Comparison of ENCODE assay signal across 1 cellular context in the genomic region with DNA sequence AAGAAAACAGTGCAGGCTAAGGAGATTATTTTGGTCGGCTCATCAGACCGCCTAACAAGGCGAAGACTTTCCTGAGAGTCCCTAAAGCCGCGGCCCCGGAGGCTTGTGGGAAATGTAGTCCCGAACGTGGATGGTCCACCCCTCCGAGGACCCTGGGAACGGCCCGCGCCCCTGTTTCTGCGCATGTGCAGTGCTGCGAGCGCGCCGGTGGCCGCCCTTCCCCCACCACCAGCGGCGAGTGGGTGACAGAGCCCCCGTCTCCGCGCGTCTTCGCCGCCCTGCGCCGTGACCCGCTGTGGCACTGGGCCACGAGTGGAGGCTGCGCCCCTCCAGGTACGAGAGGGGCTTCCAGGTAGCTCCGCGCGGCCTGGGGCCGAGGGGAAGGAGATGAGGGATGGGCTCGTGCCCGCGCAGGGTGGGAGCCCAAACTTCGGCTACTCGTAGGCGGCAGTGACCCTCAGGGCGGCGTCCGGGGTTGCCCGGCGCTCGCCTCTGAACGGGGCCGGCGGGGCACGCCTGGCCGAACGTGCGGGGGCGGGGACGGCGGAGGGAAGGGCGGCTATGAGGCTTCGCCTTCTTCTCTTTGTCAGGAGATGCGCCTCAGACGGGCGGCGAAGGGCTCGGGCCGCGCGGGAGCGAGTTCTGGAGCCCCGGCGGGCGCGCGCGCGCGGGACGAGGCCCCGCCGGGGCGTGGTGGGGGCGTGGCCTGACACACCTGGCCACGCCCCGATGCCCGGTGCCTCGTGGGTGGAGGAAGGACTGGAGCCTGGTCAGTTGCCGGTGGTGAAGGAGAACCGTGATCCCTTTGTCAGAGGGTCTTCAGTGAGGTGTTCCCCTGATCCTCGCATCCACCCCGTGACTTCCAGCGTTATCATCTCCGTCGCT.
A peak's percentile ranks its signal among the peaks of the same experiment; 100 is the strongest.
TF ChIP-seq lines count a peak whose summit lies in the region.

A gene (plus strand): TSS at position 214 of the 885 bp plus-strand sequence. CDS start 4,428 bp downstream, outside the sequence.

TF ChIP-seq in WTC11, 78 proteins besides CTCF, POLR2A, EP300 and RAD21 (continued from another document):
- TF ChIP-seq, protein P1, sequence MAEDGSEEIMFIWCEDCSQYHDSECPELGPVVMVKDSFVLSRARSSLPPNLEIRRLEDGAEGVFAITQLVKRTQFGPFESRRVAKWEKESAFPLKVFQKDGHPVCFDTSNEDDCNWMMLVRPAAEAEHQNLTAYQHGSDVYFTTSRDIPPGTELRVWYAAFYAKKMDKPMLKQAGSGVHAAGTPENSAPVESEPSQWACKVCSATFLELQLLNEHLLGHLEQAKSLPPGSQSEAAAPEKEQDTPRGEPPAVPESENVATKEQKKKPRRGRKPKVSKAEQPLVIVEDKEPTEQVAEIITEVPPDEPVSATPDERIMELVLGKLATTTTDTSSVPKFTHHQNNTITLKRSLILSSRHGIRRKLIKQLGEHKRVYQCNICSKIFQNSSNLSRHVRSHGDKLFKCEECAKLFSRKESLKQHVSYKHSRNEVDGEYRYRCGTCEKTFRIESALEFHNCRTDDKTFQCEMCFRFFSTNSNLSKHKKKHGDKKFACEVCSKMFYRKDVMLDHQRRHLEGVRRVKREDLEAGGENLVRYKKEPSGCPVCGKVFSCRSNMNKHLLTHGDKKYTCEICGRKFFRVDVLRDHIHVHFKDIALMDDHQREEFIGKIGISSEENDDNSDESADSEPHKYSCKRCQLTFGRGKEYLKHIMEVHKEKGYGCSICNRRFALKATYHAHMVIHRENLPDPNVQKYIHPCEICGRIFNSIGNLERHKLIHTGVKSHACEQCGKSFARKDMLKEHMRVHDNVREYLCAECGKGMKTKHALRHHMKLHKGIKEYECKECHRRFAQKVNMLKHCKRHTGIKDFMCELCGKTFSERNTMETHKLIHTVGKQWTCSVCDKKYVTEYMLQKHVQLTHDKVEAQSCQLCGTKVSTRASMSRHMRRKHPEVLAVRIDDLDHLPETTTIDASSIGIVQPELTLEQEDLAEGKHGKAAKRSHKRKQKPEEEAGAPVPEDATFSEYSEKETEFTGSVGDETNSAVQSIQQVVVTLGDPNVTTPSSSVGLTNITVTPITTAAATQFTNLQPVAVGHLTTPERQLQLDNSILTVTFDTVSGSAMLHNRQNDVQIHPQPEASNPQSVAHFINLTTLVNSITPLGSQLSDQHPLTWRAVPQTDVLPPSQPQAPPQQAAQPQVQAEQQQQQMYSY (CRISPR knock-in tag; IDR thresholded peaks at IDR 0.05) = peak; percentile 61
- TF ChIP-seq, protein P2, sequence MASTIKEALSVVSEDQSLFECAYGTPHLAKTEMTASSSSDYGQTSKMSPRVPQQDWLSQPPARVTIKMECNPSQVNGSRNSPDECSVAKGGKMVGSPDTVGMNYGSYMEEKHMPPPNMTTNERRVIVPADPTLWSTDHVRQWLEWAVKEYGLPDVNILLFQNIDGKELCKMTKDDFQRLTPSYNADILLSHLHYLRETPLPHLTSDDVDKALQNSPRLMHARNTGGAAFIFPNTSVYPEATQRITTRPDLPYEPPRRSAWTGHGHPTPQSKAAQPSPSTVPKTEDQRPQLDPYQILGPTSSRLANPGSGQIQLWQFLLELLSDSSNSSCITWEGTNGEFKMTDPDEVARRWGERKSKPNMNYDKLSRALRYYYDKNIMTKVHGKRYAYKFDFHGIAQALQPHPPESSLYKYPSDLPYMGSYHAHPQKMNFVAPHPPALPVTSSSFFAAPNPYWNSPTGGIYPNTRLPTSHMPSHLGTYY (CRISPR knock-in tag; IDR thresholded peaks at IDR 0.05) = no peak
- TF ChIP-seq MYBL2 (CRISPR knock-in tag; IDR thresholded peaks at IDR 0.05) (peak; percentile 92), CBFB (CRISPR knock-in tag; IDR thresholded peaks at IDR 0.05; ENCODE audit: low read depth) (peak; percentile 66; the same call in 1 of the 2 replicates), NR2C2 (CRISPR knock-in tag; IDR thresholded peaks at IDR 0.05) (no peak), ZNF396 (CRISPR knock-in tag; IDR thresholded peaks at IDR 0.05; ENCODE audit: borderline replicate concordance) (no peak)
- TF ChIP-seq, protein P3, sequence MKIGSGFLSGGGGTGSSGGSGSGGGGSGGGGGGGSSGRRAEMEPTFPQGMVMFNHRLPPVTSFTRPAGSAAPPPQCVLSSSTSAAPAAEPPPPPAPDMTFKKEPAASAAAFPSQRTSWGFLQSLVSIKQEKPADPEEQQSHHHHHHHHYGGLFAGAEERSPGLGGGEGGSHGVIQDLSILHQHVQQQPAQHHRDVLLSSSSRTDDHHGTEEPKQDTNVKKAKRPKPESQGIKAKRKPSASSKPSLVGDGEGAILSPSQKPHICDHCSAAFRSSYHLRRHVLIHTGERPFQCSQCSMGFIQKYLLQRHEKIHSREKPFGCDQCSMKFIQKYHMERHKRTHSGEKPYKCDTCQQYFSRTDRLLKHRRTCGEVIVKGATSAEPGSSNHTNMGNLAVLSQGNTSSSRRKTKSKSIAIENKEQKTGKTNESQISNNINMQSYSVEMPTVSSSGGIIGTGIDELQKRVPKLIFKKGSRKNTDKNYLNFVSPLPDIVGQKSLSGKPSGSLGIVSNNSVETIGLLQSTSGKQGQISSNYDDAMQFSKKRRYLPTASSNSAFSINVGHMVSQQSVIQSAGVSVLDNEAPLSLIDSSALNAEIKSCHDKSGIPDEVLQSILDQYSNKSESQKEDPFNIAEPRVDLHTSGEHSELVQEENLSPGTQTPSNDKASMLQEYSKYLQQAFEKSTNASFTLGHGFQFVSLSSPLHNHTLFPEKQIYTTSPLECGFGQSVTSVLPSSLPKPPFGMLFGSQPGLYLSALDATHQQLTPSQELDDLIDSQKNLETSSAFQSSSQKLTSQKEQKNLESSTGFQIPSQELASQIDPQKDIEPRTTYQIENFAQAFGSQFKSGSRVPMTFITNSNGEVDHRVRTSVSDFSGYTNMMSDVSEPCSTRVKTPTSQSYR (CRISPR knock-in tag; IDR thresholded peaks at IDR 0.05) = peak; percentile 98
TF ChIP-seq in WTC11: peak in this region for 24.
